1 cellular context compared by ENCODE assay signal in the genomic region with DNA sequence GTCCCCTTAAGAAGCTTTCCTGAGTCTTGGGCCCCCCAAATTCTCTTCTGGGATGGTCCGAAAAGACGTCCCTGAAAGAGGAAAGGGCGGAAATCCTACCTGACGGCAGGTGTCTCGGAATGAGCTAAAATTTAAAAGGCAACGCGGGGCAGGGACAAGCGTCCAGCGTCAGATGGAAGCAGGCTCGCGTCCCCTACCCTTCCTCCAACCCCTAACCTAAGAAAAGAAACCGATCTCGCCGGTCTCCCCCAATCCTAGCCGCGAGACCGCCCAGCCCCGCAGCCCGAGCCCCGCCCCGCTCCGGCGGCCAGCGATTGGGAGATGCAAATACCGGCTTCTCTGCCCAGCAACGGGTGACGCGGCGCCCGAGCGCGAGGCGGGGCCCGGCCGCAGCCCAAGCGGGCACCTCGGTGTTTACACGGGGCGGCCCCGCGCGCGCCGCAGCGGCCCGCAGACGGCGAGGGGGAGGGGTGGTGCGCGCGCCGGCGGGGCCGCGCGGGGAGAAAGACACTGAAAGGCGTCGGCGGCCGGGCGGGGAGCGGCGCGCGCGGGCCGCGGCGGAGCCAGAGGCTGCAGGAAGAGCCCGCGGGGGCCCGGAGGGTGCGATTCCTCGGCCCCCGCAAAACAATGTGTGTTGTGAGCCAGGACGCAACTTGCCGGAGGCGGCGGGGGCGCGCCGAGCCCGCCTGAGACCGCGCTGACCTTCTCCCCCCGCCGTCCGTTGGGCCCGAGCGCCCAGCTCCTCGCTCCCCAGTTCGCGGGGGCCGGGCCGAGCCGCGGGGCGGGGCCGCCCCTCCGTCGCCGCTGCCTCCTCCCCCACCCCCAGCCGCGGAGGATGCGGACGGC.
TF ChIP-seq lines count a peak whose summit lies in the region.

TSS of gene SOX12 (plus strand) at position 510 of the 846 bp plus-strand sequence. CDS start 373 bp downstream, outside the sequence.

TF ChIP-seq in neural cell, 6 proteins besides CTCF, POLR2A, EP300 and RAD21 (continued from another document):
- no peak for TF ChIP-seq REST (IDR thresholded peaks at IDR 0.05; ENCODE audit: borderline replicate concordance)
- TF ChIP-seq TAF1 (IDR thresholded peaks at IDR 0.05; ENCODE audit: low read depth): peak; percentile 46
- peak; percentile 75 for TF ChIP-seq POLR2AphosphoS5 (IDR thresholded peaks at IDR 0.05)
